Comparison of ENCODE assay signal across 17 cellular contexts in the genomic region with DNA sequence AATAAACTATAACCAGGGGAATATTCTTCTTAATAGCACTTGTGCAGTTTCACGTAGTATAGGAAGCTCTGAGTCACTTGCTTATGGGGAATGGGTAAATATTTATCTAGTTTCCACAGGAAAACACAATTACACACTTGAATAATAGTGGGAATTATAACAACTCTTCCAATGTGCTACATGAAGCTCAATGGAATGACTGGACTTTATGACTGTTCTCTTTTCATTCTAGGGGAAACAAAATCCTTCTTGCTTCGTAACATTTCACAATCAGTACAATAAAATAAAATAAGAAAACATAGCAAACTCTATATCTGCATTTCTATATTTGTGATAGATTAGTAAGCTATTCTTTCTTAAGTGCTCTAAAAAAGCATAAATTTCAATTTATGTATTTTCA.
DNase-seq lines count a peak whose midpoint lies in the region; ATAC-seq and TF ChIP-seq lines count a peak whose summit lies in the region.
"Had no signal": no experiment of that assay in that cellular context is flagged by ENCODE, and none has a peak within 500 bp of the region (broad histone marks: within the 10 kb centered on the region; RNA-seq: fewer than 3 reads in every experiment).

No MANE protein-coding gene starts in this region.

- no peak for TF ChIP-seq CTCF in Panc1 (IDR thresholded peaks at IDR 0.05)

- ATAC-seq in Panc1: peak; percentile 81
- no peak for ATAC-seq in GM18870 (IDR thresholded peaks at IDR 0.05; ENCODE audit: unreplicated experiment)
- no peak for ATAC-seq in GM21717 (IDR thresholded peaks at IDR 0.05; ENCODE audit: unreplicated experiment)
- ATAC-seq: stimulated activated effector memory CD8-positive, alpha-beta T cell treated with anti-CD3 and anti-CD28 coated beads, Interleukin-12 subunit alpha, Interleukin-12 subunit beta, amount 100 ng/mL, for 72 hours had no signal

- intact Hi-C loops in Panc1 (cut with micrococcal nuclease; ENCODE audit: unreplicated experiment): no loop called here

- CTCF ChIA-PET in Panc1 (lab: Charles Lee): no interaction called here

- no TSS peak for BruUV-seq in Panc1 (replicated peaks; lab: Mats Ljungman, UMichigan)

- DNase-seq in GM04503 (ENCODE audit: low read depth) (peak; percentile 52), Panc1 (ENCODE audit: low read depth, low spot score) (peak; percentile 22), fibroblast of gingiva (ENCODE audit: low read depth) (peak; percentile 72), renal cortical epithelial cell (ENCODE audit: low read depth) (peak; percentile 91), midbrain (lab: John Stamatoyannopoulos, UW) (no peak)
- no peak for DNase-seq in activated CD8-positive, alpha-beta memory T cell treated with anti-CD3 and anti-CD28 coated beads, Interleukin-2, amount 50 U/mL, for 4 hours
- DNase-seq: activated CD4-positive, CD25-positive, alpha-beta regulatory T cell treated with anti-CD3 and anti-CD28 coated beads, Interleukin-2, amount 50 U/mL, for 72 hours; activated naive CD4-positive, alpha-beta T cell; hypothalamus; SHP77; T-helper 2 cell had no signal

- H3K27me3 ChIP-seq in Panc1 (ENCODE audit: control insufficient read depth, insufficient read depth, low read length): no peaks in the 10 kb centered on the region
- H3K27me3 ChIP-seq: esophagus muscularis mucosa, tibial nerve had no signal

- no peaks in the 10 kb centered on the region for H3K9me3 ChIP-seq in Panc1 (ENCODE audit: control insufficient read depth, insufficient read depth, low read depth, low read length)
- H3K9me3 ChIP-seq: esophagus muscularis mucosa, tibial nerve had no signal

- POLR2A ChIA-PET in Panc1 (lab: Charles Lee): no interaction called here

- no peaks in the 10 kb centered on the region; the same call in 1 of the 2 replicates for H3K4me1 ChIP-seq in Panc1 (ENCODE audit: control insufficient read depth, insufficient read depth, low read length)
- H3K4me1 ChIP-seq: tibial nerve had no signal

- no peaks in the 10 kb centered on the region for H3K36me3 ChIP-seq in Panc1 (ENCODE audit: control insufficient read depth, insufficient read depth, low read length)
- H3K36me3 ChIP-seq: esophagus muscularis mucosa, tibial nerve had no signal

- no peak overlapping the region for H3K4me3 ChIP-seq in Panc1 (ENCODE audit: low read depth in 2 of 2, low read length in 2 of 2)
- H3K4me3 ChIP-seq: esophagus muscularis mucosa, tibial nerve had no signal

- in situ Hi-C loops in Panc1 (cut with HindIII; ENCODE audit: low pct_unique_long_range_greater_than_20kb, low sequenced_read_pairs): no loop called here

- H3K27ac ChIP-seq in Panc1 (ENCODE audit: low read length): peak overlapping the region; percentile 13; the same call in 1 of the 2 replicates
- H3K27ac ChIP-seq: C4-2B, esophagus muscularis mucosa, tibial nerve had no signal

Comparison
In these comparisons a context has a peak if more than half of its experiments do, and no peak if none do; other contexts are left out.
1. DNase-seq: peak in GM04503 (single experiment), Panc1 (single experiment), fibroblast of gingiva (single experiment) and renal cortical epithelial cell (single experiment); none in activated CD8-positive, alpha-beta memory T cell treated with anti-CD3 and anti-CD28 coated beads, Interleukin-2, amount 50 U/mL, for 4 hours (single experiment) and midbrain (single experiment).